ENCODE assay signal across 10 cellular contexts in genomic region chr20:48776306-48776705, GRCh38. TPM values are rescaled to one million over a fixed set of nuclear protein-coding genes. Genes with fewer than 3 reads are reported as not detected.
DNase-seq lines count a peak whose midpoint lies in the region; ATAC-seq and TF ChIP-seq lines count a peak whose summit lies in the region.
"Had no signal": no experiment of that assay in that cellular context is flagged by ENCODE, and none has a peak within 500 bp of the region (broad histone marks: within the 10 kb centered on the region; RNA-seq: fewer than 3 reads in every experiment).

No MANE protein-coding gene starts in this region.

- H3K4me3 ChIP-seq in mesodermal cell (ENCODE audit: extremely low read depth, insufficient read depth, low read length, poor library complexity, severe bottlenecking) = no peak overlapping the region

- peaks cover 13% of the 10 kb centered on the region for H3K9me3 ChIP-seq in mesodermal cell (ENCODE audit: control insufficient read depth, low read length)

- 67 to 87% methylated on average over 3 to 7 of the region's 7 CpGs for WGBS in mesodermal cell (ENCODE audit: insufficient coverage in 2 of 2), 2 experiments

- peaks cover 15 to 40% (median 21%) of the 10 kb centered on the region in 5 experiments for H3K9me3 Mint-ChIP-seq in brain

- no peaks in the 10 kb centered on the region for H3K4me1 ChIP-seq in mesodermal cell (ENCODE audit: control insufficient read depth, insufficient read depth, low read length, poor library complexity, severe bottlenecking)

- H3K27ac ChIP-seq in mesodermal cell (ENCODE audit: low read depth, low read length, severe bottlenecking) = peak overlapping the region; percentile 33

- peaks cover 1% of the 10 kb centered on the region for H3K4me1 Mint-ChIP-seq in brain

- no peak for TF ChIP-seq CTCF in brain (conservative IDR thresholded peaks at IDR 0.05)

- H3K36me3 ChIP-seq in mesodermal cell (ENCODE audit: control insufficient read depth, insufficient read depth, low read length) = no peaks in the 10 kb centered on the region

- no peak overlapping the region for H3K4me3 Mint-ChIP-seq in brain

- DNase-seq in AG08396 (ENCODE audit: low spot score) (peak; percentile 48), GM04503 (ENCODE audit: low read depth) (peak; percentile 79), NOMO-1 treated with DMSO at 0.1 percent for 48 hours (lab: John Stamatoyannopoulos, UW; ENCODE audit: unreplicated experiment) (no peak), superior temporal gyrus (ENCODE audit: extremely low spot score) (no peak), NCI-H510A (lab: John Stamatoyannopoulos, UW) (no peak)
- DNase-seq: DMS153, islet precursor cell had no signal

- peaks cover 36% of the 10 kb centered on the region for H3K36me3 Mint-ChIP-seq in brain

- peaks cover 3% of the 10 kb centered on the region for H3K27me3 Mint-ChIP-seq in brain

- ATAC-seq in GM19351 (IDR thresholded peaks at IDR 0.05; ENCODE audit: unreplicated experiment) = no peak

- H3K27ac Mint-ChIP-seq in brain = peak overlapping the region in 3 of 5 experiments; percentile 20 to 72 (median 66)

RNA-seq across cellular contexts. Expression of gene PREX1, which starts 51.5 kb away (rescaled TPM):
- polyA plus RNA-seq in brain (ENCODE audit: insufficient read depth, low read depth, low replicate concordance) = 64.3 TPM
- 53.5 TPM for polyA plus RNA-seq in mesodermal cell (2013, experiment 1 of 2)
- polyA plus RNA-seq in mesodermal cell (2013, experiment 2 of 2) = 34.1 TPM

Comparison
In these comparisons a context has a peak if more than half of its experiments do, and no peak if none do; other contexts are left out.
1. DNase-seq: peak in AG08396 (single experiment) and GM04503 (single experiment); none in NOMO-1 treated with DMSO at 0.1 percent for 48 hours (single experiment), superior temporal gyrus (single experiment) and NCI-H510A (single experiment).